Comparison of ENCODE assay signal across 14 cellular contexts in the genomic region with DNA sequence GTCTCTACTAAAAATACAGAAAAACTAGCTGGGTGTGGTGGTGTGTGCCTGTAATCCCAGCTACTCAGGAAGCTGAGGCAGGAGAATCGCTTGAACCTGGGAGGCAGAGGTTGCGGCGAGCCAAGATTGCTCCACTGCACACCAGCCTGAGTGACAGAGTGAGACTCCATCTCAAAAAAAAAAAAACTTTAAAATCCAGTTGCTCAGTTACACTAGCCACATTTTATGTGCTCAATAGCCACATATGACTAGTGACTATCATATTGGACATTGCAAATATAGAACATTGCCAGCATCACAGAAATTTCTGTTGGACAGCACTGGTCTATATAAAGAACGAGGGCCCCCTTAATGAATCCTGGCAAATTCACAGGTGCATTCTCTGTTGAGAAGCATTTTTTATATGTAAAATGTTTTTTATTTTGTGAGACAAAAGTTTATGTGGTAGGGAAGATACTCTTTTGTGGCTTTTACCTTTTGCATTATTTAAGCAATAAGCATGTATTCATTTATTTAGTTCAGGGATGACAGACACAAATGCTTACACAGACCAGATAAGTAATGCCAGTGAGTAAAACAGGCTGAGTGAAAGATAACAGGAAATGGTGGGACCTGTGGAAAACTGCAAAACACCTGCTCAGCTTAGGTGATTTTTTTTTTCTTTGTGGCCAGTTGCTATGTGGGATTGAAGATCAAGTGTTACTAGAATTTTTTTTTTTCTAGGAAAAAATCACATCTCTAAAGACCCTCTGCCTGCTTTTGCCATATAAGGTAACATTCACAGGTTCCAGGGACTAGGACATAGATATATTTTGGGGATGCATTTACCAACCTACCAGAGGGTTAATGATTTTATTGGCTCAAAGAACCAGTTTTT. TPM values are rescaled to one million over a fixed set of nuclear protein-coding genes. Genes with fewer than 3 reads are reported as not detected.
A peak's percentile ranks its signal among the peaks of the same experiment; 100 is the strongest.
DNase-seq lines count a peak whose midpoint lies in the region; ATAC-seq and TF ChIP-seq lines count a peak whose summit lies in the region.
"Had no signal": no experiment of that assay in that cellular context is flagged by ENCODE, and none has a peak within 500 bp of the region (broad histone marks: within the 10 kb centered on the region; RNA-seq: fewer than 3 reads in every experiment).

No MANE protein-coding gene starts in this region.

- H3K27me3 Mint-ChIP-seq in MCF 10A (ENCODE audit: insufficient read depth, unreplicated experiment) (no peaks in the 10 kb centered on the region), immature natural killer cell (ENCODE audit: low read depth in 3 of 3) (no peaks in the 10 kb centered on the region)

- CTCF ChIA-PET in MCF 10A (lab: Yijun Ruan, JAX), result interaction anchor here (0.6 to 1.4 kb wide), 3 partner anchors 10 to 104 kb away, joined by 3 to 6 read pairs (median 4); partner anchors contain the start of gene PSMA6
- CTCF ChIA-PET in RWPE1 (lab: Yijun Ruan, JAX), result interaction anchor here (0.6 kb wide), 1 partner anchor 143 kb away, joined by 4 read pairs; no protein-coding TSS in a partner anchor

- no peak for TF ChIP-seq POLR2A in breast epithelium (IDR thresholded peaks at IDR 0.05)

- H3K4me1 ChIP-seq in breast epithelium (peaks cover 3 to 14% of the 10 kb centered on the region in 2 donors), thymus (ENCODE audit: control insufficient read depth, insufficient read depth, low read length) (peaks cover 14% of the 10 kb centered on the region), SJCRH30 (no peaks in the 10 kb centered on the region)

- H3K4me3 Mint-ChIP-seq in MCF 10A (ENCODE audit: unreplicated experiment) (no peak overlapping the region), immature natural killer cell (peak overlapping the region in 2 of 5 donors; percentile 50 to 56)

- peak overlapping the region; percentile 73 for H3K27ac Mint-ChIP-seq in MCF 10A (ENCODE audit: low read depth, unreplicated experiment)
- H3K27ac Mint-ChIP-seq in immature natural killer cell, result peak overlapping the region; percentile 36 to 86 (median 74)

- ATAC-seq in GM18498 (IDR thresholded peaks at IDR 0.05; ENCODE audit: unreplicated experiment), result no peak

- DNase-seq in MCF 10A (ENCODE audit: unreplicated experiment) (no peak), breast epithelium (ENCODE audit: low spot score in 2 of 2) (no peak), RWPE1 (ENCODE audit: low spot score) (no peak), immature natural killer cell (no peak), MV-4-11 (lab: John Stamatoyannopoulos, UW) (no peak), SJCRH30 (no peak)
- DNase-seq: activated CD4-positive, alpha-beta T cell treated with anti-CD3 and anti-CD28 coated beads for 48 hours; amygdala; BE2C; IMR-90; mesendoderm; stimulated activated CD4-positive, alpha-beta T cell treated with anti-CD3 and anti-CD28 coated beads, Interleukin-4, amount 100 ng/mL, for 1 hour had no signal

- TF ChIP-seq CTCF in MCF 10A (IDR thresholded peaks at IDR 0.05; ENCODE audit: unreplicated experiment) (no peak), breast epithelium (IDR thresholded peaks at IDR 0.05) (no peak), RWPE1 (conservative IDR thresholded peaks at IDR 0.05; ENCODE audit: low read depth) (no peak)

- H3K4me3 ChIP-seq in breast epithelium, result no peak overlapping the region
- no peak overlapping the region for H3K4me3 ChIP-seq in thymus (ENCODE audit: low read length)
- no peak overlapping the region for H3K4me3 ChIP-seq in SJCRH30

- H3K4me1 Mint-ChIP-seq in MCF 10A (ENCODE audit: insufficient read depth, unreplicated experiment), result peaks cover 32% of the 10 kb centered on the region
- peaks cover 60 to 68% of the 10 kb centered on the region in 2 donors for H3K4me1 Mint-ChIP-seq in immature natural killer cell

- H3K36me3 Mint-ChIP-seq in MCF 10A (ENCODE audit: insufficient read depth, unreplicated experiment) (peaks cover 39% of the 10 kb centered on the region), immature natural killer cell (peaks cover 4% of the 10 kb centered on the region in 3 donors)

- BruUV-seq in MCF 10A (replicated peaks; lab: Mats Ljungman, UMichigan), result no TSS peak

- H3K27me3 ChIP-seq in breast epithelium (no peaks in the 10 kb centered on the region), thymus (ENCODE audit: control insufficient read depth, insufficient read depth) (no peaks in the 10 kb centered on the region), SJCRH30 (no peaks in the 10 kb centered on the region)
- H3K27me3 ChIP-seq: BE2C had no signal

- H3K27ac ChIP-seq in breast epithelium, result no peak overlapping the region
- peak overlapping the region; percentile 47 for H3K27ac ChIP-seq in RWPE1
- H3K27ac ChIP-seq in thymus (ENCODE audit: low read depth), result peak overlapping the region; percentile 31
- no peak overlapping the region for H3K27ac ChIP-seq in SJCRH30

- POLR2A ChIA-PET in MCF 10A (lab: Yijun Ruan, JAX) (interaction anchor here (0.6 to 3.1 kb wide), 5 partner anchors 9 to 1851 kb away, joined by 3 to 10 read pairs (median 5); partner anchors contain the start of genes NFKBIA and PSMA6), RWPE1 (lab: Yijun Ruan, JAX; ENCODE audit: low non-redundant PET) (no interaction called here)

- intact Hi-C loops in MCF 10A (cut with micrococcal nuclease) (no loop called here), breast epithelium (cut with DNase I; ENCODE audit: low total_unique reads) (no loop called here)

- H3K36me3 ChIP-seq in breast epithelium, result no peaks in the 10 kb centered on the region
- H3K36me3 ChIP-seq in thymus (ENCODE audit: control insufficient read depth, insufficient read depth), result no peaks in the 10 kb centered on the region
- peaks cover 12% of the 10 kb centered on the region; the same call in 1 of the 2 replicates for H3K36me3 ChIP-seq in SJCRH30

- WGBS in thymus, result 53% methylated on average over 4 of the region's 4 CpGs

- H3K9me3 Mint-ChIP-seq in MCF 10A (ENCODE audit: unreplicated experiment), result peaks cover 10% of the 10 kb centered on the region
- no peaks in the 10 kb centered on the region for H3K9me3 Mint-ChIP-seq in immature natural killer cell

- no peaks in the 10 kb centered on the region for H3K9me3 ChIP-seq in breast epithelium
- no peaks in the 10 kb centered on the region for H3K9me3 ChIP-seq in thymus (ENCODE audit: control insufficient read depth)
- H3K9me3 ChIP-seq in SJCRH30 (replicated peaks), result no peaks in the 10 kb centered on the region; the same call in 1 of the 2 replicates
- H3K9me3 ChIP-seq: BE2C had no signal

RNA-seq across cellular contexts. Expression of gene PSMA6, which starts 9.4 kb away (rescaled TPM):
- total RNA-seq in MCF 10A (2022), result 260 and 322 TPM in 2 replicates
- 100 to 1,000 TPM; 150 to 170 (median 156) TPM for total RNA-seq in breast epithelium
- polyA plus RNA-seq in immature natural killer cell, result 100 to 1,000 TPM; 402 to 658 (median 537) TPM
- polyA plus RNA-seq in thymus, result 206 TPM
- 211 and 212 TPM in 2 replicates for total RNA-seq in SJCRH30 (2014; rRNA removed; shearing (Covaris generic))

Comparison
In these comparisons a context has a peak if more than half of its experiments do, and no peak if none do; other contexts are left out.
1. H3K27ac ChIP-seq: peak in RWPE1 (single experiment) and thymus (single experiment); none in breast epithelium (0 of 2) and SJCRH30 (single experiment).